Comparison of ENCODE assay signal across 9 cellular contexts in the genomic region with DNA sequence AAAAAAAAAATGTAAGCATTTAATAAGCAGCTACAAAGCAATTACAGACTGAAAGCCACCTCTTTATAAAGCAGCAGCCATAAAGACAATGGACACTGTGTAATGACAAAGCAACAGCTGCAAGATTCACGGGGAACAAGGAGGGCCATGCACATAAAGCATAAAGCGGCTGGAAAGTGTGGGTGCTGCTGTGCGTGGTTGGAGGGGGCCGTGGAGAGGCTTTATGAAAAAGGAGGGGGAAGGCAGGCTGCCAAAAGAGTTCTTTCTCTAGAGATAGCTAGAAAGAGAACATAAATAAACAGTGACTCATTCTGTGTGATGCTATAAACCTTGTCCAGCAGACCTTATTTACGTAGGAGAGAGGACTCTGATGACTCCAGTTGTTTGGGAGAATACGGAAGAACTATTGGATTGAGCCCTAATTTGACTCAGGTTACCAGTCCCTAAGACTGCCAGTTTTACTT. TPM values are rescaled to one million over a fixed set of nuclear protein-coding genes. Genes with fewer than 3 reads are reported as not detected.
A peak's percentile ranks its signal among the peaks of the same experiment; 100 is the strongest.
DNase-seq lines count a peak whose midpoint lies in the region; ATAC-seq and TF ChIP-seq lines count a peak whose summit lies in the region.
"Had no signal": no experiment of that assay in that cellular context is flagged by ENCODE, and none has a peak within 500 bp of the region (broad histone marks: within the 10 kb centered on the region; RNA-seq: fewer than 3 reads in every experiment).

No MANE protein-coding gene starts in this region.

- ATAC-seq in DND-41 (ENCODE audit: insufficient read depth, low read depth) (peak; percentile 43), psoas muscle (peak; percentile 65 to 78 (median 72)), HG02678 (IDR thresholded peaks at IDR 0.05; ENCODE audit: unreplicated experiment) (no peak), GM19351 (IDR thresholded peaks at IDR 0.05; ENCODE audit: unreplicated experiment) (no peak), HG03378 (IDR thresholded peaks at IDR 0.05; ENCODE audit: unreplicated experiment) (no peak), HG02970 (IDR thresholded peaks at IDR 0.05; ENCODE audit: low FRiP score, unreplicated experiment) (no peak)

- no peak overlapping the region for H3K4me3 ChIP-seq in DND-41 (ENCODE audit: low read depth in 1 of 2, low read length in 2 of 2)
- H3K4me3 ChIP-seq in psoas muscle: no peak overlapping the region

- no peaks in the 10 kb centered on the region for H3K36me3 ChIP-seq in DND-41 (ENCODE audit: insufficient read depth, low read length)
- H3K36me3 ChIP-seq in psoas muscle (ENCODE audit: insufficient read depth in 1 of 2, low read depth in 1 of 2): no peaks in the 10 kb centered on the region

- TF ChIP-seq CTCF in DND-41 (IDR thresholded peaks at IDR 0.05; ENCODE audit: borderline replicate concordance, extremely low read depth, low read length, poor library complexity, severe bottlenecking) (no peak), psoas muscle (IDR thresholded peaks at IDR 0.05) (no peak)

- intact Hi-C loops in head of caudate nucleus (cut with DNase I): no loop called here
- intact Hi-C loops in psoas muscle (cut with DNase I): no loop called here

- no peaks in the 10 kb centered on the region for H3K79me2 ChIP-seq in DND-41 (ENCODE audit: insufficient read depth, low read length)

- no peaks in the 10 kb centered on the region for H4K20me1 ChIP-seq in DND-41 (ENCODE audit: insufficient read depth, low read length)

- 0 out of 2 replicates have a peak overlapping the region, but pooled peaks have one; percentile 18 for H2AFZ ChIP-seq in DND-41 (ENCODE audit: low read depth, low read length)

- 16 to 30% (median 19%) methylated on average over 6 of the region's 6 CpGs for WGBS in psoas muscle, 3 donors

- H3K27ac ChIP-seq in DND-41 (ENCODE audit: low read length): no peak overlapping the region
- H3K27ac ChIP-seq in psoas muscle: peak overlapping the region; percentile 32

- no peak overlapping the region for H3K9ac ChIP-seq in DND-41 (ENCODE audit: low read depth, low read length)

- no peak overlapping the region for H3K4me2 ChIP-seq in DND-41 (ENCODE audit: insufficient read depth, low read length)

- DNase-seq in DND-41 (peak; percentile 21), SHP77 treated with DMSO at 0.1 percent for 48 hours (lab: John Stamatoyannopoulos, UW) (peak; percentile 40), head of caudate nucleus (peak; percentile 12 to 86 (median 58)), psoas muscle (no peak)
- DNase-seq: NCI-H526 had no signal

- no peaks in the 10 kb centered on the region for H3K9me3 ChIP-seq in DND-41 (ENCODE audit: insufficient read depth, low read length, severe bottlenecking)
- no peaks in the 10 kb centered on the region for H3K9me3 ChIP-seq in psoas muscle

- H3K27me3 ChIP-seq in DND-41 (ENCODE audit: insufficient read depth, low read length, poor library complexity): no peaks in the 10 kb centered on the region
- no peaks in the 10 kb centered on the region for H3K27me3 ChIP-seq in psoas muscle (ENCODE audit: insufficient read depth in 3 of 3, low read length in 2 of 3)

- H3K4me1 ChIP-seq in DND-41 (ENCODE audit: insufficient read depth, low read length) (peaks cover 8% of the 10 kb centered on the region; the same call in 1 of the 2 replicates), psoas muscle (no peaks in the 10 kb centered on the region)

RNA-seq across cellular contexts. Expression of a gene that starts 49.3 kb away (rescaled TPM):
- 10 to 100 TPM; 32.0 to 70.3 (median 51.1) TPM for total RNA-seq in psoas muscle
- polyA plus RNA-seq in psoas muscle: 10 to 100 TPM; 12.2 to 19.3 (median 15.7) TPM

Comparison
In these comparisons a context has a peak if more than half of its experiments do, and no peak if none do; other contexts are left out.
1. ATAC-seq: peak in DND-41 (single experiment) and psoas muscle (4 of 4); none in HG02678 (single experiment), GM19351 (single experiment), HG03378 (single experiment) and HG02970 (single experiment).
2. DNase-seq: peak in DND-41 (single experiment), SHP77 treated with DMSO at 0.1 percent for 48 hours (single experiment) and head of caudate nucleus (42 of 42); none in psoas muscle (0 of 2).